9 cellular contexts compared by ENCODE assay signal in genomic region chr4:1072830-1073446, GRCh38. TPM values are rescaled to one million over a fixed set of nuclear protein-coding genes. Genes with fewer than 3 reads are reported as not detected.
DNase-seq lines count a peak whose midpoint lies in the region; ATAC-seq, FAIRE-seq and TF ChIP-seq lines count a peak whose summit lies in the region.
"Had no signal": no experiment of that assay in that cellular context is flagged by ENCODE, and none has a peak within 500 bp of the region (broad histone marks: within the 10 kb centered on the region; RNA-seq: fewer than 3 reads in every experiment).

No MANE protein-coding gene starts in this region.

- RAD21 ChIA-PET in GM12878 (lab: Charles Lee; ENCODE audit: unreplicated experiment): no interaction called here

- peak; percentile 63 to 72 (median 69) for TF ChIP-seq CTCF in GM12878 (IDR thresholded peaks at IDR 0.05 in 2 of 3, conservative IDR thresholded peaks at IDR 0.05 in 1 of 3; ENCODE audit: control insufficient read depth in 2 of 3, extremely low read depth in 1 of 3, insufficient read depth in 1 of 3, low read depth in 3 of 3, low read length in 3 of 3)

- peaks cover 4% of the 10 kb centered on the region for H3K36me3 Mint-ChIP-seq in T-helper 17 cell (ENCODE audit: low read depth)

- DNase-seq in EH (ENCODE audit: low read depth) (peak; percentile 72), KBM-7 (peak; percentile 77), T-helper 17 cell (peak in 1 of 3 donors; percentile 19), GM12878 (ENCODE audit: low read depth, low spot score) (no peak), hippocampal formation (lab: John Stamatoyannopoulos, UW) (peak; percentile 28 to 30)
- peak; percentile 13 to 34 (median 19) for DNase-seq in stimulated activated CD4-positive, alpha-beta T cell treated with anti-CD3 and anti-CD28 coated beads, Interleukin-1b, Interleukin-23, amount 100 ng/mL, for 24 hours (ENCODE audit: low read depth in 4 of 4, low spot score in 1 of 4)

- H3K9me3 ChIP-seq in T-helper 17 cell (ENCODE audit: control insufficient read depth, low read length, poor library complexity, severe bottlenecking) (no peaks in the 10 kb centered on the region), GM12878 (replicated peaks; ENCODE audit: control insufficient read depth, insufficient read depth, low read length) (no peaks in the 10 kb centered on the region)

- TF ChIP-seq POLR2A in GM12878 (IDR thresholded peaks at IDR 0.05; ENCODE audit: low read depth, low read length): no peak

- CTCF ChIA-PET in GM12878 (lab: Yijun Ruan, JAX): no interaction called here

- ATAC-seq in T-helper 17 cell (peak; percentile 90), GM12878 (peak; percentile 93), HG03378 (IDR thresholded peaks at IDR 0.05; ENCODE audit: unreplicated experiment) (no peak), HG02642 (IDR thresholded peaks at IDR 0.05; ENCODE audit: poor library complexity, unreplicated experiment) (no peak)

- peak; percentile 32; the same call in 1 of the 2 replicates for TF ChIP-seq RAD21 in GM12878 (IDR thresholded peaks at IDR 0.05; ENCODE audit: insufficient read depth, low read depth, low read length)

- POLR2A ChIA-PET in GM12878 (lab: Charles Lee): no interaction called here

- H3K27ac Mint-ChIP-seq in T-helper 17 cell: peak overlapping the region; percentile 19
- H3K27ac Mint-ChIP-seq: T-helper 1 cell treated with Interleukin-12 subunit alpha and Interleukin-12 subunit beta and Interleukin-4 antibody, amounts not matched to agents 30 μg/mL and 1 μg/mL, for 36 hours had no signal

- no peaks in the 10 kb centered on the region for H4K20me1 ChIP-seq in GM12878 (ENCODE audit: control insufficient read depth, insufficient read depth)

- H3K4me1 Mint-ChIP-seq in T-helper 17 cell: peaks cover 12% of the 10 kb centered on the region

- intact Hi-C loops in GM12878 (cut with micrococcal nuclease; ENCODE audit: unreplicated experiment): no loop called here

- H3K4me3 ChIP-seq in GM12878: no peak overlapping the region

- no peaks in the 10 kb centered on the region for H3K79me2 ChIP-seq in GM12878 (ENCODE audit: control insufficient read depth, insufficient read depth, low read length)

- SMC1A ChIA-PET in GM12878 (lab: Charles Lee; ENCODE audit: uncharacterized antibody, unreplicated experiment): no interaction called here

- H3K9ac ChIP-seq in GM12878 (ENCODE audit: control insufficient read depth, insufficient read depth, low read length): no peak overlapping the region

- no TSS peak for BruUV-seq in GM12878 (replicated peaks; lab: Mats Ljungman, UMichigan)

- TF ChIP-seq EP300 in GM12878 (IDR thresholded peaks at IDR 0.05; ENCODE audit: borderline replicate concordance in 1 of 2, control insufficient read depth in 1 of 2, low read depth in 2 of 2, low read length in 2 of 2): no peak

- no peaks in the 10 kb centered on the region for H3K36me3 ChIP-seq in GM12878 (ENCODE audit: control insufficient read depth in 2 of 2, insufficient read depth in 2 of 2, low read length in 1 of 2)

- H2AFZ ChIP-seq in GM12878 (ENCODE audit: control insufficient read depth, low read depth, low read length): no peak overlapping the region

- no peak overlapping the region for H3K4me3 Mint-ChIP-seq in T-helper 17 cell
- H3K4me3 Mint-ChIP-seq: T-helper 1 cell treated with Interleukin-12 subunit alpha and Interleukin-12 subunit beta and Interleukin-4 antibody, amounts not matched to agents 30 μg/mL and 1 μg/mL, for 36 hours had no signal

- peak; percentile 86 for FAIRE-seq in GM12878 (lab: Jason Lieb, UNC)

- in situ Hi-C loops in KBM-7 (cut with MboI; ENCODE audit: low pct_unique_long_range_greater_than_20kb, low sequenced_read_pairs): no loop called here
- in situ Hi-C loops in GM12878 (cut with MboI): no loop called here

- no peaks in the 10 kb centered on the region for H3K4me1 ChIP-seq in GM12878 (ENCODE audit: control insufficient read depth, insufficient read depth, low read length)

- no peak overlapping the region for H3K4me2 ChIP-seq in GM12878 (ENCODE audit: control insufficient read depth, insufficient read depth)

- peaks cover 36% of the 10 kb centered on the region for H3K27me3 Mint-ChIP-seq in T-helper 17 cell

- H3K27ac ChIP-seq in GM12878 (ENCODE audit: control insufficient read depth, insufficient read depth): no peak overlapping the region

- H3K27me3 ChIP-seq in GM12878 (replicated peaks in 1 of 2; ENCODE audit: control insufficient read depth in 2 of 2, insufficient read depth in 2 of 2, low read length in 1 of 2): no peaks in the 10 kb centered on the region

- WGBS in GM12878 (ENCODE audit: insufficient coverage, insufficient replicate concordance, low lambda C conversion rate, missing lambda C conversion rate): 8% methylated on average over 11 of the region's 11 CpGs

TF ChIP-seq in GM12878, 131 proteins besides CTCF, POLR2A, EP300 and RAD21:
- peak; percentile 45; the same call in 1 of the 2 replicates for TF ChIP-seq SMC3 (IDR thresholded peaks at IDR 0.05; ENCODE audit: borderline replicate concordance, low read length)
- no peak for TF ChIP-seq HDAC2 (IDR thresholded peaks at IDR 0.05)
- no peak for TF ChIP-seq MTA3 (IDR thresholded peaks at IDR 0.05; ENCODE audit: borderline replicate concordance, low read length)
- no peak for TF ChIP-seq SPI1 (IDR thresholded peaks at IDR 0.05; ENCODE audit: borderline replicate concordance, insufficient read depth, low read depth, low read length)
- no peak for TF ChIP-seq GATAD2B (conservative IDR thresholded peaks at IDR 0.05; ENCODE audit: low read depth)
- TF ChIP-seq SRF (IDR thresholded peaks at IDR 0.05; ENCODE audit: low read depth in 2 of 2, low read length in 2 of 2): no peak
- no peak for TF ChIP-seq KAT2A (conservative IDR thresholded peaks at IDR 0.05; ENCODE audit: control insufficient read depth, low read depth, low read length)
- TF ChIP-seq TBL1XR1 (IDR thresholded peaks at IDR 0.05; ENCODE audit: low read depth, low read length): no peak
- TF ChIP-seq ETV6 (conservative IDR thresholded peaks at IDR 0.05 in 1 of 2, IDR thresholded peaks at IDR 0.05 in 1 of 2; ENCODE audit: borderline replicate concordance in 1 of 2, low read depth in 1 of 2): no peak

RNA-seq across cellular contexts. Expression of gene RNF212, which starts 40.4 kb away (rescaled TPM):
- 1 to 10 TPM; 2.1 to 2.6 TPM for total RNA-seq in T-helper 17 cell
- total RNA-seq in GM12878 (2013; cell fraction: nucleolus; rRNA removed): not detected in 2 replicates
- not detected in 2 replicates for total RNA-seq in GM12878 (2014; rRNA removed)
- total RNA-seq in GM12878 (2014; rRNA removed; fragmentation: Illumina TruSeq; extraction: Trizol): not detected in 2 replicates
- not detected in 2 replicates for total RNA-seq in GM12878 (2021)
- polyA plus RNA-seq in GM12878 (2011; ENCODE audit: low read depth): not detected
- polyA plus RNA-seq in GM12878 (2011; rRNA removed): not detected in 2 replicates
- not detected in 2 replicates for polyA plus RNA-seq in GM12878 (2011; cell fraction: cytosol; rRNA removed)
- not detected in 2 replicates for polyA plus RNA-seq in GM12878 (2011; cell fraction: nucleus; rRNA removed)
- not detected in 2 replicates for polyA plus RNA-seq in GM12878 (2012)
- not detected in 2 replicates for polyA plus RNA-seq in GM12878 (2014; fragmentation: Illumina TruSeq; extraction: Trizol)
- polyA plus RNA-seq in GM12878 (2014; fragmentation: Nextera tagmentation; extraction: Ambion mirVana): not detected
- not detected in 2 replicates for polyA plus RNA-seq in GM12878 (2014; rRNA removed)
- polyA plus RNA-seq in GM12878 (2016; fragmentation: Nextera tagmentation; extraction: Ambion mirVana): not detected
- polyA minus RNA-seq in GM12878 (2011; rRNA and poly(A)+ RNA removed): not detected in 2 replicates
- polyA minus RNA-seq in GM12878 (2011; cell fraction: cytosol; rRNA and poly(A)+ RNA removed): not detected in 2 replicates
- not detected in 2 replicates for polyA minus RNA-seq in GM12878 (2011; cell fraction: nucleus; rRNA and poly(A)+ RNA removed)

Comparison
In these comparisons a context has a peak if more than half of its experiments do, and no peak if none do; other contexts are left out.
1. ATAC-seq: peak in T-helper 17 cell (single experiment) and GM12878 (single experiment); none in HG03378 (single experiment) and HG02642 (single experiment).